In the genomic region with DNA sequence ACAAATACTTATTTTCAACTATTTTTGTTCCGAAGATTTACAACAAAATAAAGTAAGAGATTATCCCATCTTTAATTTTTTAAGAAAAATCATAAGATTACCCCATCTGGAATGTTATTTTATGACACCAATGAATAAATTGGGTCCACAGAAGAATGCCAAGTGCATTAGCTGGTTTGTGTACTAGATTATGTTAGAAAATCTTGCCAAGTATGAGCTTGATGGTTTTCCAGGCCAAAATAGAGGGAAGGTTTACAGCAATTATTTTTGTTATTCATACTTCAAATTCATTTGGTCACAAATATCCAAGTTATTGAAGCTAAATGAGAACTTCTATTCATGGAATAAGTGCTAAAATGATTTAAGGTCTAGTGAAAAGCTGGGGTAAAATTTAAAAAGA, we compare ENCODE assay signal across 20 cellular contexts.
"Had no signal": no experiment of that assay in that cellular context is flagged by ENCODE, and none has a peak within 500 bp of the region (broad histone marks: within the 10 kb centered on the region; RNA-seq: fewer than 3 reads in every experiment).

No MANE protein-coding gene starts in this region.

- H3K36me3 Mint-ChIP-seq: natural killer cell; stimulated activated effector memory CD8-positive, alpha-beta T cell treated with anti-CD3 and anti-CD28 coated beads, Interleukin-12 subunit alpha, Interleukin-12 subunit beta, amount 100 ng/mL, for 72 hours had no signal

- DNase-seq: endodermal cell; gastrocnemius medialis; heart right ventricle; hypothalamus; kidney glomerular epithelial cell; mesendoderm; natural killer cell; posterior cingulate gyrus; right cardiac atrium; stimulated activated CD4-positive, alpha-beta T cell treated with anti-CD3 and anti-CD28 coated beads, Interleukin-4, amount 100 ng/mL, for 1 hour; stimulated activated CD8-positive, alpha-beta memory T cell treated with anti-CD3 and anti-CD28 coated beads, Interleukin-4, amount 100 ng/mL, for 48 hours; stimulated activated naive CD8-positive, alpha-beta T cell treated with anti-CD3 and anti-CD28 coated beads, Interleukin-15, Interleukin-2, amounts not matched to agents 100 U/mL and 50 U/mL, for 24 hours; tibial artery; upper lobe of left lung; uterus had no signal

- H3K27ac Mint-ChIP-seq: dendritic cell treated with granulocyte-macrophage colony-stimulating factor and Interleukin-4, amounts not matched to agents 40 ng/mL and 50 ng/mL, for 4 days; endodermal cell; natural killer cell; stimulated activated effector memory CD8-positive, alpha-beta T cell treated with anti-CD3 and anti-CD28 coated beads, Interleukin-12 subunit alpha, Interleukin-12 subunit beta, amount 100 ng/mL, for 72 hours had no signal

- H3K27me3 ChIP-seq: gastrocnemius medialis, heart right ventricle, tibial artery, upper lobe of left lung, uterus had no signal

- H3K4me3 ChIP-seq: gastrocnemius medialis, heart right ventricle, tibial artery, upper lobe of left lung, uterus had no signal

- FAIRE-seq: endothelial cell of umbilical vein, islet of Langerhans had no signal

- H3K27me3 Mint-ChIP-seq: dendritic cell treated with granulocyte-macrophage colony-stimulating factor and Interleukin-4, amounts not matched to agents 40 ng/mL and 50 ng/mL, for 4 days had no signal

- H3K9me3 ChIP-seq: gastrocnemius medialis, heart right ventricle, tibial artery, upper lobe of left lung, uterus had no signal

- H3K4me1 ChIP-seq: gastrocnemius medialis, heart right ventricle, upper lobe of left lung, uterus had no signal

- H3K4me3 Mint-ChIP-seq: dendritic cell treated with granulocyte-macrophage colony-stimulating factor and Interleukin-4, amounts not matched to agents 40 ng/mL and 50 ng/mL, for 4 days; endodermal cell; natural killer cell; neural crest cell; stimulated activated effector memory CD8-positive, alpha-beta T cell treated with anti-CD3 and anti-CD28 coated beads, Interleukin-12 subunit alpha, Interleukin-12 subunit beta, amount 100 ng/mL, for 72 hours had no signal

- H3K9me3 Mint-ChIP-seq: dendritic cell treated with granulocyte-macrophage colony-stimulating factor and Interleukin-4, amounts not matched to agents 40 ng/mL and 50 ng/mL, for 4 days; neural crest cell; stimulated activated effector memory CD8-positive, alpha-beta T cell treated with anti-CD3 and anti-CD28 coated beads, Interleukin-12 subunit alpha, Interleukin-12 subunit beta, amount 100 ng/mL, for 72 hours had no signal

- H3K36me3 ChIP-seq: gastrocnemius medialis, heart right ventricle, tibial artery, upper lobe of left lung, uterus had no signal

- H3K4me1 Mint-ChIP-seq: natural killer cell; neural crest cell; stimulated activated effector memory CD8-positive, alpha-beta T cell treated with anti-CD3 and anti-CD28 coated beads, Interleukin-12 subunit alpha, Interleukin-12 subunit beta, amount 100 ng/mL, for 72 hours had no signal

- H3K27ac ChIP-seq: gastrocnemius medialis, heart right ventricle, tibial artery, upper lobe of left lung, uterus had no signal
